In the genomic region with DNA sequence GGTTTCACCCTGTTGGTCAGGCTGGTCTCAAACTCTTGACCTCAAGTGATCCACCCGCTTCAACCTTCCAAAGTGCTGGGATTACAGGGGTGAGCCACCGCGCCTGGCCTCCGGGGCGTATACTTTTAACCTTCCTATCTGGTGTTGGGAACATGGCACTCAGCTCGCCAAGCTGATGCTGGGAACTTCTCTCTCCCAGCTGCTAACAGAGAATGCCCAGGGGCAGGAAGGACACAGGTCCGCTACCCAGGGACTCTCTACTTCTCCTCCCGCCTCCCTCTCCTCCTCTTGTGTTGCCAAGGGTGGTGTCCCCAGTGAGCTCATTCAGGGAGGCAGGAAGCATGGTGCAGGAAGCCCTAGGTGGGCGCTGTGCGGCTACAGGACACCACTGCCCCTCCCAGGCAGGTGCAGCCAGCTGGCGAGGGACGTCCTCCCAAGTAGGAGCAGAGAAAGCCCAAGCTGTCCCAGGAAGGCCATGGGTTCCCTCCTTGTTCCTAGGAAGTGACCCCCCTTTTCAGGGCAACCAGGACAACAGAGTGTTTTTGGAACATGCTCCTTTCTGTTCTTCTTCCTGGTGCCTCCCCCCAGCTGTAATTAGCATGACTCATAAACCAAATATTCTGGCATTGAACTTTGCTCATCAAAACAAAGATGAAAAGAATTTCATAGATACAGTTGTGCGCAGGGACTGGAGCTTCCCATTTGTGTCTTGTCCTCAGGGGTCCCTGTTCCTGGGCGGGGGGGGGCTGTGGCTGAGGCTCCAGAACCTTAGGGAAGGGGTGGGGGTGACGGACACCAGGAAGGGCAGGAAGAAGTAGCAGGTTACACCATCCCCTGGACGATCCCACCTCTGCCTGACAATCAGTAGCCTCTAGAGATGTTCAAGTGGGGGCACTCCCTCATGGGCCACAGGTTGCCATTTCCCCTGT, we compare ENCODE assay signal across 8 cellular contexts. TPM values are rescaled to one million over a fixed set of nuclear protein-coding genes. Genes with fewer than 3 reads are reported as not detected.
A peak's percentile ranks its signal among the peaks of the same experiment; 100 is the strongest.
DNase-seq lines count a peak whose midpoint lies in the region; ATAC-seq, FAIRE-seq and TF ChIP-seq lines count a peak whose summit lies in the region.

No MANE protein-coding gene starts in this region.

- DNase-seq in DMS153 treated with DMSO at 0.1 percent for 48 hours (lab: John Stamatoyannopoulos, UW; ENCODE audit: unreplicated experiment) (peak; percentile 69), RCC 7860 (ENCODE audit: low spot score) (peak; percentile 84), fibroblast of pulmonary artery (ENCODE audit: low read depth) (peak; percentile 84), psoas muscle (peak; percentile 46 to 70), HEK293T (ENCODE audit: extremely low spot score) (no peak), SKM-1 (lab: John Stamatoyannopoulos, UW; ENCODE audit: unreplicated experiment) (no peak), NCI-H1105 (lab: John Stamatoyannopoulos, UW) (no peak)
- no peak for DNase-seq in activated T-helper 2 cell treated with anti-CD3 and anti-CD28 coated beads, Interferon-gamma antibody, Interleukin-2, Interleukin-4, amounts not matched to agents 10 μg/mL and 5 μg/mL and 100 μg/mL, durations not matched to agents 14 hours and 24 hours and 36 hours (ENCODE audit: low spot score)

- intact Hi-C loops in psoas muscle (cut with DNase I) = no loop called here
- intact Hi-C loops in activated T-helper 2 cell treated with anti-CD3 and anti-CD28 coated beads, Interferon-gamma antibody, Interleukin-2, Interleukin-4, amounts not matched to agents 10 μg/mL and 5 μg/mL and 100 μg/mL, durations not matched to agents 14 hours and 24 hours and 36 hours (cut with micrococcal nuclease) = no loop called here

- H3K9me3 Mint-ChIP-seq in activated T-helper 2 cell treated with anti-CD3 and anti-CD28 coated beads, Interferon-gamma antibody, Interleukin-2, Interleukin-4, amounts not matched to agents 10 μg/mL and 5 μg/mL and 100 μg/mL, durations not matched to agents 14 hours and 24 hours and 36 hours = no peaks in the 10 kb centered on the region

- TF ChIP-seq CTCF in fibroblast of pulmonary artery (IDR thresholded peaks at IDR 0.05; ENCODE audit: low read length, missing control alignments) (no peak), psoas muscle (IDR thresholded peaks at IDR 0.05) (no peak)

- H3K4me3 ChIP-seq in fibroblast of pulmonary artery (replicated peaks; ENCODE audit: low read depth, low read length) (peak overlapping the region; percentile 86), psoas muscle (peak overlapping the region; percentile 32)

- CTCF ChIA-PET in HEK293T (lab: Yijun Ruan, JAX) = interaction anchor here (0.6 to 3.6 kb wide), 2 partner anchors 15 to 18 kb away, joined by 3 to 17 read pairs; no protein-coding TSS in a partner anchor

- peaks cover 0 to 23% (median 0%) of the 10 kb centered on the region in 3 donors for H3K27me3 ChIP-seq in psoas muscle (ENCODE audit: insufficient read depth in 3 of 3, low read length in 2 of 3)

- WGBS in psoas muscle, 3 donors = 58 to 68% (median 66%) methylated on average over 16 of the region's 16 CpGs

- no peak for FAIRE-seq in RCC 7860 (lab: Jason Lieb, UNC)

- H3K4me1 Mint-ChIP-seq in activated T-helper 2 cell treated with anti-CD3 and anti-CD28 coated beads, Interferon-gamma antibody, Interleukin-2, Interleukin-4, amounts not matched to agents 10 μg/mL and 5 μg/mL and 100 μg/mL, durations not matched to agents 14 hours and 24 hours and 36 hours (ENCODE audit: low read depth) = peaks cover 4% of the 10 kb centered on the region

- ATAC-seq in psoas muscle = peak in 2 of 4 donors; percentile 2 to 25

- peaks cover 43% of the 10 kb centered on the region for H3K27me3 Mint-ChIP-seq in activated T-helper 2 cell treated with anti-CD3 and anti-CD28 coated beads, Interferon-gamma antibody, Interleukin-2, Interleukin-4, amounts not matched to agents 10 μg/mL and 5 μg/mL and 100 μg/mL, durations not matched to agents 14 hours and 24 hours and 36 hours (ENCODE audit: low read depth)

- no peaks in the 10 kb centered on the region for H3K9me3 ChIP-seq in psoas muscle

- H3K36me3 Mint-ChIP-seq in activated T-helper 2 cell treated with anti-CD3 and anti-CD28 coated beads, Interferon-gamma antibody, Interleukin-2, Interleukin-4, amounts not matched to agents 10 μg/mL and 5 μg/mL and 100 μg/mL, durations not matched to agents 14 hours and 24 hours and 36 hours (ENCODE audit: low read depth) = no peaks in the 10 kb centered on the region

- no peak overlapping the region for H3K4me3 Mint-ChIP-seq in activated T-helper 2 cell treated with anti-CD3 and anti-CD28 coated beads, Interferon-gamma antibody, Interleukin-2, Interleukin-4, amounts not matched to agents 10 μg/mL and 5 μg/mL and 100 μg/mL, durations not matched to agents 14 hours and 24 hours and 36 hours (ENCODE audit: low read depth)

- POLR2A ChIA-PET in HEK293T (lab: Yijun Ruan, JAX) = interaction anchor here (2.5 kb wide), 1 partner anchor 17 kb away, joined by 7 read pairs; the partner anchor contains the start of gene CANT1

- peaks cover 34% of the 10 kb centered on the region for H3K4me1 ChIP-seq in psoas muscle

- H3K27ac ChIP-seq in psoas muscle = peak overlapping the region; percentile 53

- no peaks in the 10 kb centered on the region for H3K36me3 ChIP-seq in psoas muscle (ENCODE audit: insufficient read depth in 1 of 2, low read depth in 1 of 2)

- H3K27ac Mint-ChIP-seq in activated T-helper 2 cell treated with anti-CD3 and anti-CD28 coated beads, Interferon-gamma antibody, Interleukin-2, Interleukin-4, amounts not matched to agents 10 μg/mL and 5 μg/mL and 100 μg/mL, durations not matched to agents 14 hours and 24 hours and 36 hours = no peak overlapping the region

TF ChIP-seq in HEK293T, 16 proteins besides CTCF, POLR2A, EP300 and RAD21:
- TF ChIP-seq TARDBP (IDR thresholded peaks at IDR 0.05) (no peak), L3MBTL2 (conservative IDR thresholded peaks at IDR 0.05) (no peak), FOXK2 (IDR thresholded peaks at IDR 0.05) (no peak)

RNA-seq across cellular contexts. Expression of gene C1QTNF1, which starts 2.6 kb away (rescaled TPM):
- total RNA-seq in psoas muscle = 10 to 100 TPM; 10.5 to 22.8 (median 16.9) TPM
- 10 to 100 TPM; 12.2 to 22.6 (median 16.4) TPM for polyA plus RNA-seq in psoas muscle
- not detected in 2 replicates for total RNA-seq in activated T-helper 2 cell treated with anti-CD3 and anti-CD28 coated beads, Interferon-gamma antibody, Interleukin-2, Interleukin-4, amounts not matched to agents 10 μg/mL and 5 μg/mL and 100 μg/mL, durations not matched to agents 14 hours and 24 hours and 36 hours

RNA-seq across cellular contexts. Expression of gene CANT1, which starts 17.0 kb away (rescaled TPM):
- 10 to 100 TPM; 19.1 to 27.7 (median 21.0) TPM for total RNA-seq in psoas muscle
- 10 to 100 TPM; 10.2 to 34.3 (median 29.5) TPM for polyA plus RNA-seq in psoas muscle
- total RNA-seq in activated T-helper 2 cell treated with anti-CD3 and anti-CD28 coated beads, Interferon-gamma antibody, Interleukin-2, Interleukin-4, amounts not matched to agents 10 μg/mL and 5 μg/mL and 100 μg/mL, durations not matched to agents 14 hours and 24 hours and 36 hours = 55.8 and 71.8 TPM in 2 replicates

RNA-seq across cellular contexts. Expression of gene LGALS3BP, which starts 46.9 kb away (rescaled TPM):
- total RNA-seq in psoas muscle = 10 to 100 TPM; 12.9 to 35.5 (median 22.0) TPM
- 10 to 100 TPM in 1 of 3 donors, 1 to 10 TPM in 2; 8.9 to 14.9 (median 8.9) TPM for polyA plus RNA-seq in psoas muscle
- total RNA-seq in activated T-helper 2 cell treated with anti-CD3 and anti-CD28 coated beads, Interferon-gamma antibody, Interleukin-2, Interleukin-4, amounts not matched to agents 10 μg/mL and 5 μg/mL and 100 μg/mL, durations not matched to agents 14 hours and 24 hours and 36 hours = 57.5 and 59.3 TPM in 2 replicates

RNA-seq across cellular contexts. Expression of gene ENGASE, which starts 48.0 kb away (rescaled TPM):
- total RNA-seq in psoas muscle = 10 to 100 TPM; 26.7 to 80.8 (median 50.8) TPM
- polyA plus RNA-seq in psoas muscle = 10 to 100 TPM in 2 of 3 donors, 1 to 10 TPM in 1; 7.5 to 24.1 (median 12.4) TPM
- 51.0 and 51.4 TPM in 2 replicates for total RNA-seq in activated T-helper 2 cell treated with anti-CD3 and anti-CD28 coated beads, Interferon-gamma antibody, Interleukin-2, Interleukin-4, amounts not matched to agents 10 μg/mL and 5 μg/mL and 100 μg/mL, durations not matched to agents 14 hours and 24 hours and 36 hours

Comparison
In these comparisons a context has a peak if more than half of its experiments do, and no peak if none do; other contexts are left out.
1. DNase-seq: peak in DMS153 treated with DMSO at 0.1 percent for 48 hours (single experiment), RCC 7860 (single experiment), fibroblast of pulmonary artery (single experiment) and psoas muscle (2 of 2); none in activated T-helper 2 cell treated with anti-CD3 and anti-CD28 coated beads, Interferon-gamma antibody, Interleukin-2, Interleukin-4, amounts not matched to agents 10 μg/mL and 5 μg/mL and 100 μg/mL, durations not matched to agents 14 hours and 24 hours and 36 hours (single experiment), HEK293T (single experiment), SKM-1 (single experiment) and NCI-H1105 (single experiment).
2. RNA of gene C1QTNF1, which starts 2.6 kb away (total RNA-seq): 10.5 to 22.8 TPM in psoas muscle; not detected in activated T-helper 2 cell treated with anti-CD3 and anti-CD28 coated beads, Interferon-gamma antibody, Interleukin-2, Interleukin-4, amounts not matched to agents 10 μg/mL and 5 μg/mL and 100 μg/mL, durations not matched to agents 14 hours and 24 hours and 36 hours; every median in the first group is over 10 times any median in the second.